ENCODE assay signal across 8 cellular contexts in genomic region chr1:32933742-32934322, GRCh38. TPM values are rescaled to one million over a fixed set of nuclear protein-coding genes. Genes with fewer than 3 reads are reported as not detected.
A peak's percentile ranks its signal among the peaks of the same experiment; 100 is the strongest.
DNase-seq lines count a peak whose midpoint lies in the region; ATAC-seq and TF ChIP-seq lines count a peak whose summit lies in the region.

No MANE protein-coding gene starts in this region.

- H2AFZ ChIP-seq in parathyroid adenoma: no peak overlapping the region

- no peaks in the 10 kb centered on the region for H3K79me2 ChIP-seq in parathyroid adenoma

- no TSS peak for BruUV-seq in Panc1 (replicated peaks; lab: Mats Ljungman, UMichigan)

- ATAC-seq in Panc1: peak; percentile 46

- H3K27me3 ChIP-seq in Panc1 (ENCODE audit: control insufficient read depth, insufficient read depth, low read length): no peaks in the 10 kb centered on the region
- no peaks in the 10 kb centered on the region for H3K27me3 ChIP-seq in esophagus muscularis mucosa
- H3K27me3 ChIP-seq in parathyroid adenoma (ENCODE audit: control insufficient read depth, insufficient read depth, low read length): no peaks in the 10 kb centered on the region

- intact Hi-C loops in Panc1 (cut with micrococcal nuclease; ENCODE audit: unreplicated experiment): loop anchor here (2.0 to 5.0 kb wide), 3 partner anchors 73 to 153 kb away; no protein-coding TSS in a partner anchor
- intact Hi-C loops in esophagus muscularis mucosa (cut with DNase I): loop anchor here (2.0 kb wide), 2 partner anchors 121 to 153 kb away; no protein-coding TSS in a partner anchor

- H3K4me1 ChIP-seq in Panc1 (ENCODE audit: control insufficient read depth, insufficient read depth, low read length) (peaks cover 4% of the 10 kb centered on the region; the same call in 1 of the 2 replicates), esophagus muscularis mucosa (peaks cover 0 to 12% (median 11%) of the 10 kb centered on the region in 4 donors), parathyroid adenoma (peaks cover 6% of the 10 kb centered on the region)

- 52% methylated on average over 3 of the region's 3 CpGs for WGBS in esophagus muscularis mucosa

- no peaks in the 10 kb centered on the region for H3K9me3 ChIP-seq in Panc1 (ENCODE audit: control insufficient read depth, insufficient read depth, low read depth, low read length)
- no peaks in the 10 kb centered on the region for H3K9me3 ChIP-seq in esophagus muscularis mucosa
- no peaks in the 10 kb centered on the region for H3K9me3 ChIP-seq in parathyroid adenoma (ENCODE audit: control insufficient read depth, low read length)

- H3K9ac ChIP-seq in parathyroid adenoma: no peak overlapping the region

- peak overlapping the region; percentile 55 for H3K4me2 ChIP-seq in parathyroid adenoma (ENCODE audit: low read length)

- TF ChIP-seq POLR2A in esophagus muscularis mucosa (IDR thresholded peaks at IDR 0.05; ENCODE audit: low read depth): no peak

- H3K4me3 ChIP-seq in Panc1 (ENCODE audit: low read depth in 2 of 2, low read length in 2 of 2): no peak overlapping the region
- no peak overlapping the region for H3K4me3 ChIP-seq in esophagus muscularis mucosa
- no peak overlapping the region for H3K4me3 ChIP-seq in parathyroid adenoma (ENCODE audit: low read depth, low read length)

- TF ChIP-seq CTCF in Panc1 (IDR thresholded peaks at IDR 0.05) (peak; percentile 53; the same call in 1 of the 2 replicates), esophagus muscularis mucosa (IDR thresholded peaks at IDR 0.05) (no peak), parathyroid adenoma (IDR thresholded peaks at IDR 0.05) (no peak), GM20000 (IDR thresholded peaks at IDR 0.05; ENCODE audit: extremely low read depth, missing control alignments) (no peak)

- CTCF ChIA-PET in Panc1 (lab: Charles Lee): interaction anchor here (0.9 to 1.8 kb wide), 3 partner anchors 73 to 152 kb away, joined by 4 to 8 read pairs (median 7); no protein-coding TSS in a partner anchor

- DNase-seq in EL (peak; percentile 82), Panc1 (ENCODE audit: low read depth, low spot score) (peak; percentile 20), esophagus muscularis mucosa (ENCODE audit: extremely low spot score) (no peak), NCI-H446 (lab: John Stamatoyannopoulos, UW) (no peak), middle frontal gyrus (ENCODE audit: extremely low spot score, low spot score) (no peak), GM20000 (ENCODE audit: low spot score) (no peak)
- no peak for DNase-seq in stimulated activated CD4-positive, alpha-beta T cell treated with anti-CD3 and anti-CD28 coated beads, Interleukin-1b, Interleukin-23, amount 100 ng/mL, for 48 hours

- no peak for TF ChIP-seq EP300 in esophagus muscularis mucosa (IDR thresholded peaks at IDR 0.05)

- H3K27ac ChIP-seq in Panc1 (ENCODE audit: low read length) (no peak overlapping the region), esophagus muscularis mucosa (replicated peaks in 1 of 4) (peak overlapping the region in 3 of 4 donors; percentile 44 to 55 (median 50)), parathyroid adenoma (peak overlapping the region; percentile 65)

- POLR2A ChIA-PET in Panc1 (lab: Charles Lee): interaction anchor here (1.3 kb wide), 1 partner anchor 39 kb away, joined by 3 read pairs; no protein-coding TSS in a partner anchor

- H3K36me3 ChIP-seq in Panc1 (ENCODE audit: control insufficient read depth, insufficient read depth, low read length): peaks cover 4% of the 10 kb centered on the region; the same call in 1 of the 2 replicates
- H3K36me3 ChIP-seq in esophagus muscularis mucosa: peaks cover 14 to 36% (median 33%) of the 10 kb centered on the region in 4 donors
- H3K36me3 ChIP-seq in parathyroid adenoma (ENCODE audit: control insufficient read depth, insufficient read depth, low read length): no peaks in the 10 kb centered on the region

- in situ Hi-C loops in Panc1 (cut with HindIII; ENCODE audit: low pct_unique_long_range_greater_than_20kb, low sequenced_read_pairs): no loop called here

RNA-seq across cellular contexts. Expression of gene RNF19B, which starts 30.8 kb away (rescaled TPM):
- total RNA-seq in Panc1 (2021; ENCODE audit: unreplicated experiment) (29.1 TPM), esophagus muscularis mucosa (10 to 100 TPM; 16.2 to 32.3 (median 22.7) TPM)
- polyA plus RNA-seq in Panc1 (2012; ENCODE audit: insufficient read length): 20.4 TPM

RNA-seq across cellular contexts. Expression of gene TMEM54, which starts 32.6 kb away (rescaled TPM):
- 61.5 TPM for total RNA-seq in Panc1 (2021; ENCODE audit: unreplicated experiment)
- polyA plus RNA-seq in Panc1 (2012; ENCODE audit: insufficient read length): 133 TPM
- 100 to 1,000 TPM in 3 of 4 donors, 10 to 100 TPM in 1; 64.6 to 132 (median 118) TPM for total RNA-seq in esophagus muscularis mucosa

RNA-seq across cellular contexts. Expression of gene HPCA, which starts 47.5 kb away (rescaled TPM):
- 1.2 TPM for total RNA-seq in Panc1 (2021; ENCODE audit: unreplicated experiment)
- polyA plus RNA-seq in Panc1 (2012; ENCODE audit: insufficient read length): 1.7 TPM
- under 1 TPM in 1 of 4 donors, not detected in 3; 0.23 TPM for total RNA-seq in esophagus muscularis mucosa

Comparison
In these comparisons a context has a peak if more than half of its experiments do, and no peak if none do; other contexts are left out.
1. DNase-seq: peak in EL (single experiment) and Panc1 (single experiment); none in esophagus muscularis mucosa (single experiment), NCI-H446 (0 of 2), middle frontal gyrus (single experiment), GM20000 (single experiment) and stimulated activated CD4-positive, alpha-beta T cell treated with anti-CD3 and anti-CD28 coated beads, Interleukin-1b, Interleukin-23, amount 100 ng/mL, for 48 hours (single experiment).